ENCODE assay signal across 8 cellular contexts in genomic region chrX:47194388-47194787, GRCh38. TPM values are rescaled to one million over a fixed set of nuclear protein-coding genes. Genes with fewer than 3 reads are reported as not detected.
DNase-seq lines count a peak whose midpoint lies in the region; ATAC-seq and TF ChIP-seq lines count a peak whose summit lies in the region.

No MANE protein-coding gene starts in this region.

- H3K4me2 ChIP-seq in MM.1S (ENCODE audit: low read depth, low read length) = peak overlapping the region; percentile 87

- H3K9me2 ChIP-seq in MM.1S (replicated peaks; ENCODE audit: insufficient read depth, low read length) = no peaks in the 10 kb centered on the region

- peak overlapping the region; percentile 96 for H3K9ac ChIP-seq in MM.1S (ENCODE audit: low read length)

- peaks cover 3% of the 10 kb centered on the region for H3K4me1 ChIP-seq in BE2C
- peaks cover 14% of the 10 kb centered on the region; the same call in 1 of the 2 replicates for H3K4me1 ChIP-seq in MM.1S (ENCODE audit: low read length)

- intact Hi-C loops in dendritic cell treated with granulocyte-macrophage colony-stimulating factor and Interleukin-4, amounts not matched to agents 40 ng/mL and 50 ng/mL, for 4 days (cut with micrococcal nuclease) = loop anchor here (5.0 to 10.0 kb wide), 2 partner anchors 120 to 833 kb away; no protein-coding TSS in a partner anchor
- intact Hi-C loops in natural killer cell (cut with micrococcal nuclease) = loop anchor here (5.0 to 10.0 kb wide), 3 partner anchors 168 to 828 kb away; partner anchors contain the start of gene ZNF81

- H3K4me3 Mint-ChIP-seq in dendritic cell treated with granulocyte-macrophage colony-stimulating factor and Interleukin-4, amounts not matched to agents 40 ng/mL and 50 ng/mL, for 4 days = peak overlapping the region; percentile 89
- H3K4me3 Mint-ChIP-seq in natural killer cell = peak overlapping the region; percentile 98

- H3K4me3 ChIP-seq in BE2C (ENCODE audit: low read depth, low read length) = peak overlapping the region; percentile 86
- H3K4me3 ChIP-seq in MM.1S (ENCODE audit: low read length) = peak overlapping the region; percentile 86

- peak overlapping the region; percentile 95 for H3K27ac Mint-ChIP-seq in dendritic cell treated with granulocyte-macrophage colony-stimulating factor and Interleukin-4, amounts not matched to agents 40 ng/mL and 50 ng/mL, for 4 days
- H3K27ac Mint-ChIP-seq in natural killer cell = peak overlapping the region; percentile 93 to 98

- peaks cover 61% of the 10 kb centered on the region for H3K79me2 ChIP-seq in MM.1S (ENCODE audit: low read length)

- no peak overlapping the region for H2AFZ ChIP-seq in MM.1S (ENCODE audit: low read length)

- peaks cover 24% of the 10 kb centered on the region for H3K36me3 ChIP-seq in BE2C
- H3K36me3 ChIP-seq in MM.1S (replicated peaks; ENCODE audit: insufficient read depth, low read length) = no peaks in the 10 kb centered on the region

- peaks cover 20% of the 10 kb centered on the region; the same call in 1 of the 2 replicates for H3F3A ChIP-seq in MM.1S (ENCODE audit: insufficient read depth, low read length)

- DNase-seq in BE2C (no peak), MM.1S (no peak), natural killer cell (no peak), LoVo (ENCODE audit: low spot score) (no peak)
- DNase-seq in effector CD4-positive, alpha-beta T cell = no peak

- no peaks in the 10 kb centered on the region for H3K27me3 Mint-ChIP-seq in dendritic cell treated with granulocyte-macrophage colony-stimulating factor and Interleukin-4, amounts not matched to agents 40 ng/mL and 50 ng/mL, for 4 days
- H3K27me3 Mint-ChIP-seq in natural killer cell (ENCODE audit: low read depth in 2 of 2) = no peaks in the 10 kb centered on the region

- H3K9me3 Mint-ChIP-seq in dendritic cell treated with granulocyte-macrophage colony-stimulating factor and Interleukin-4, amounts not matched to agents 40 ng/mL and 50 ng/mL, for 4 days = no peaks in the 10 kb centered on the region
- no peaks in the 10 kb centered on the region for H3K9me3 Mint-ChIP-seq in natural killer cell

- peak overlapping the region; percentile 57; the same call in 1 of the 2 replicates for H3K27ac ChIP-seq in MM.1S (ENCODE audit: low read length)

- peaks cover 45% of the 10 kb centered on the region for H3K4me1 Mint-ChIP-seq in dendritic cell treated with granulocyte-macrophage colony-stimulating factor and Interleukin-4, amounts not matched to agents 40 ng/mL and 50 ng/mL, for 4 days (ENCODE audit: low read depth)
- H3K4me1 Mint-ChIP-seq in natural killer cell = peaks cover 54 to 58% of the 10 kb centered on the region in 2 donors

- H3K27me3 ChIP-seq in BE2C (no peaks in the 10 kb centered on the region), MM.1S (replicated peaks; ENCODE audit: insufficient read depth, low read length) (no peaks in the 10 kb centered on the region)

- no peaks in the 10 kb centered on the region for H4K20me1 ChIP-seq in MM.1S (ENCODE audit: insufficient read depth, low read length)

- ATAC-seq in natural killer cell (no peak), GM21619 (IDR thresholded peaks at IDR 0.05; ENCODE audit: unreplicated experiment) (no peak), GM21515 (IDR thresholded peaks at IDR 0.05; ENCODE audit: unreplicated experiment) (no peak)

- peaks cover 65% of the 10 kb centered on the region for H3K36me3 Mint-ChIP-seq in dendritic cell treated with granulocyte-macrophage colony-stimulating factor and Interleukin-4, amounts not matched to agents 40 ng/mL and 50 ng/mL, for 4 days (ENCODE audit: low read depth)
- H3K36me3 Mint-ChIP-seq in natural killer cell = no peaks in the 10 kb centered on the region

- TF ChIP-seq CTCF in BE2C (IDR thresholded peaks at IDR 0.05; ENCODE audit: low read depth, low read length) (no peak), MM.1S (IDR thresholded peaks at IDR 0.05; ENCODE audit: low read length) (no peak), natural killer cell (IDR thresholded peaks at IDR 0.05) (no peak)

- no peaks in the 10 kb centered on the region for H3K9me3 ChIP-seq in BE2C
- no peaks in the 10 kb centered on the region for H3K9me3 ChIP-seq in MM.1S (replicated peaks; ENCODE audit: insufficient read depth, low read length)

RNA-seq across cellular contexts. Expression of gene UBA1, which starts 0.8 kb away (rescaled TPM):
- 174 TPM for polyA plus RNA-seq in BE2C (2012; ENCODE audit: insufficient read depth, insufficient read length, low read depth)
- 100 to 1,000 TPM; 118 to 168 (median 120) TPM for total RNA-seq in natural killer cell

RNA-seq across cellular contexts. Expression of gene CDK16, which starts 24.1 kb away (rescaled TPM):
- polyA plus RNA-seq in BE2C (2012; ENCODE audit: insufficient read depth, insufficient read length, low read depth) = 139 TPM
- 100 to 1,000 TPM; 112 to 140 (median 126) TPM for total RNA-seq in natural killer cell

RNA-seq across cellular contexts. Expression of gene USP11, which starts 38.4 kb away (rescaled TPM):
- polyA plus RNA-seq in BE2C (2012; ENCODE audit: insufficient read depth, insufficient read length, low read depth) = 95.9 TPM
- total RNA-seq in natural killer cell = 100 to 1,000 TPM; 107 to 131 (median 108) TPM

RNA-seq across cellular contexts. Expression of gene RBM10, which starts 49.4 kb away (rescaled TPM):
- 66.3 TPM for polyA plus RNA-seq in BE2C (2012; ENCODE audit: insufficient read depth, insufficient read length, low read depth)
- 10 to 100 TPM; 37.5 to 43.7 (median 39.4) TPM for total RNA-seq in natural killer cell

RNA-seq across cellular contexts. Expression of gene NDUFB11, which starts 49.9 kb away (rescaled TPM):
- polyA plus RNA-seq in BE2C (2012; ENCODE audit: insufficient read depth, insufficient read length, low read depth) = 311 TPM
- total RNA-seq in natural killer cell = 10 to 100 TPM; 38.2 to 43.3 (median 42.3) TPM
